23 cellular contexts compared by ENCODE assay signal in the genomic region with DNA sequence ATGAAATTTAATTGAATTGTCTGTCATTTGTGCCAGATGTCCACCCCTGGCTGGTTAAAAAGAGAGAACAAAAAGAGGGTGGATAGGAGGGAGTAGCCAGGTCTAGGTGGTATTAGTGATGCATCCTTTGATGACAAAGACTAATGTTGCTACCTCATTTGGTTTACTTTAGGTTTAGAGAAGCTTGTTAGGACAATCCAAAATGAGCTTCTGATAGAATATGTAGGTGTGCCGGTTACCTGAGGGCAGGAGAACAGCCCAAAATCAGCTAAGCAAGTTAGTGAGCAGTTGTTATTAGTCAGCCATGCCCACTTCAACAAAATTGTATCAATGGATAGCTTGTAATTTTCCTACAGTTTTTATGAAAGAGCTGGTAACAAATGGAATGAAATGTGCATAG.
"Had no signal": no experiment of that assay in that cellular context is flagged by ENCODE, and none has a peak within 500 bp of the region (broad histone marks: within the 10 kb centered on the region; RNA-seq: fewer than 3 reads in every experiment).

No MANE protein-coding gene starts in this region.

- H3K27ac ChIP-seq: colonic mucosa, esophagus muscularis mucosa, foreskin keratinocyte, gastrocnemius medialis, heart right ventricle, left lung, lower lobe of right lung had no signal

- H3K36me3 Mint-ChIP-seq: mesothelial cell of epicardium; naive B cell; naive thymus-derived CD8-positive, alpha-beta T cell had no signal

- H3K4me3 ChIP-seq: colonic mucosa, esophagus muscularis mucosa, gastrocnemius medialis, heart right ventricle, left lung, lower lobe of right lung, mucosa of descending colon had no signal

- DNase-seq: colonic mucosa; cortex of kidney; effector CD8-positive, alpha-beta T cell; effector memory CD8-positive, alpha-beta T cell; endodermal cell; erythroblast; foreskin keratinocyte; gastrocnemius medialis; glutamatergic neuron; head of caudate nucleus; heart right ventricle; hippocampal formation; left cardiac atrium; left lung; left ventricle myocardium superior; lower lobe of right lung; mesenchymal stem cell; mucosa of descending colon; naive B cell; naive thymus-derived CD8-positive, alpha-beta T cell had no signal

- H3K4me1 ChIP-seq: colonic mucosa, gastrocnemius medialis, heart right ventricle, left lung, lower lobe of right lung had no signal

- H3K27ac Mint-ChIP-seq: dendritic cell treated with granulocyte-macrophage colony-stimulating factor and Interleukin-4, amounts not matched to agents 40 ng/mL and 50 ng/mL, for 4 days; effector memory CD8-positive, alpha-beta T cell; endodermal cell; mesothelial cell of epicardium; naive B cell; naive thymus-derived CD8-positive, alpha-beta T cell had no signal

- H3K4me1 Mint-ChIP-seq: endodermal cell, naive B cell had no signal

- H3K9me3 Mint-ChIP-seq: dendritic cell treated with granulocyte-macrophage colony-stimulating factor and Interleukin-4, amounts not matched to agents 40 ng/mL and 50 ng/mL, for 4 days had no signal

- H3K9me3 ChIP-seq: colonic mucosa, esophagus muscularis mucosa, gastrocnemius medialis, heart right ventricle, left lung, lower lobe of right lung, mucosa of descending colon had no signal

- H3K4me3 Mint-ChIP-seq: dendritic cell treated with granulocyte-macrophage colony-stimulating factor and Interleukin-4, amounts not matched to agents 40 ng/mL and 50 ng/mL, for 4 days; effector memory CD8-positive, alpha-beta T cell; endodermal cell; mesothelial cell of epicardium; naive B cell; naive thymus-derived CD8-positive, alpha-beta T cell had no signal

- H3K27me3 ChIP-seq: colonic mucosa, esophagus muscularis mucosa, foreskin keratinocyte, gastrocnemius medialis, heart right ventricle, left lung had no signal

- H3K27me3 Mint-ChIP-seq: dendritic cell treated with granulocyte-macrophage colony-stimulating factor and Interleukin-4, amounts not matched to agents 40 ng/mL and 50 ng/mL, for 4 days; effector memory CD8-positive, alpha-beta T cell; naive B cell had no signal

- H3K36me3 ChIP-seq: colonic mucosa, esophagus muscularis mucosa, gastrocnemius medialis, heart right ventricle, left lung, lower lobe of right lung had no signal

- ATAC-seq: effector memory CD8-positive, alpha-beta T cell; foreskin keratinocyte; gastrocnemius medialis; heart right ventricle; left cardiac atrium; left lung; left ventricle myocardium superior; lower lobe of right lung; mucosa of descending colon; naive thymus-derived CD8-positive, alpha-beta T cell had no signal
